In the genomic region with DNA sequence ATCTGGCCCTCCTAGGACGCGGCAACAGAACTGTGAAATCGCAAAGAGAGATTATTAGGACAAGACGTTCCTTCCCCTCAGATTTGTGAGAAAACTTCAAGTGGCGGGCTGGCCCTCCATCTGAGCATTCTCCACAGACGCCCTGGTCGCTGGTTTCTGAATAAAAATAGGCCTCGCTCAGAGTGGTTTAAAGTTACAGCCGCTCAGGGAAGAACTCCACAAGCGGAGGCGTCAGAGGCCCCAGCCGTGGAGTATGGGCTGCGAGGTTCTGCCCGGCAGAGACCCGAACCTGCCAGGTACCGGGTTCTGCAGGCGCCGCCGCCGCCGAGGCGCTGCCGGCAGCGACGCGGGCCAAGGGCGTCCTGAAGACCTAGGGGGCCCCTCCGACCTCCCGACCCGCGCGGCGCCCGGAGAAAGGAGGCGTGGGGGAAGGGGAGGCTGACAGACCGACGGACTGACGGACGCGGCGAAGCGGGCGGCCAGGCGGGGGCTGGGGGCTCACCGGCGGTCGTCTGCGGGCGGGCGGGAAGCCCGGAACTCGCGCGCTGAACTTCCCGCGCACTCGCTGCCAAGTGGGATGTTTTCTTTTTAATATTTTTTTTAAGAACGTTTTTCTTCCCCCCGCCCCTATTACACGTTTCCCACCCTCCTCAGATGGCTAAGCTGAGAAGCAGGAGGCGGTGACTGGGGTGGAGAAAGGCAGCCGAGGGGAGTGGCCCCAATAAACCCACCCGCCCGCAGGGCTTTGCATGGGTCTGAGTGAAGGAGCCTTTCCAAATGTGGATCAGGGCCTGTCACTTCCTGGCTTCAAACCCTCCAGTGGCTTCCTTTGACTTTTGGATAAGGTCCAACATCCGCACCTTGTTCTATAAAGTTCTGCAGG, we compare ENCODE assay signal across 8 cellular contexts. TPM values are rescaled to one million over a fixed set of nuclear protein-coding genes. Genes with fewer than 3 reads are reported as not detected.
DNase-seq lines count a peak whose midpoint lies in the region; ATAC-seq and TF ChIP-seq lines count a peak whose summit lies in the region.

A gene (minus strand): TSS at position 574 of the 883 bp plus-strand sequence. CDS start 770 bp downstream, outside the sequence.

- TF ChIP-seq CTCF in 22Rv1 (IDR thresholded peaks at IDR 0.05) (no peak), dorsolateral prefrontal cortex (IDR thresholded peaks at IDR 0.05 in 54 of 56, conservative IDR thresholded peaks at IDR 0.05 in 2 of 56; ENCODE audit: low read depth in 1 of 56, partially characterized antibody in 56 of 56) (no peak)

- peaks cover 0 to 30% (median 4%) of the 10 kb centered on the region in 45 donors for H3K27me3 ChIP-seq in dorsolateral prefrontal cortex

- H3K4me3 ChIP-seq in dorsolateral prefrontal cortex = peak within 1 kb of the TSS; percentile 18 to 68 (median 52)

- DNase-seq in NCI-H1105 treated with DMSO at 0.1 percent for 48 hours (lab: John Stamatoyannopoulos, UW) (peak; percentile 87), dorsolateral prefrontal cortex (no peak), mesenteric fat pad (ENCODE audit: low spot score) (peak; percentile 86)
- DNase-seq in activated T-helper 1 cell treated with anti-CD3 and anti-CD28 coated beads, Interleukin-12 subunit alpha, Interleukin-12 subunit beta, Interleukin-2, Interleukin-4 antibody, amounts not matched to agents 30 ng/mL and 10 ng/mL and 1 ng/mL, durations not matched to agents 14 hours and 24 hours and 36 hours (ENCODE audit: low spot score) = no peak

- intact Hi-C loops in dorsolateral prefrontal cortex (cut with DNase I) = no loop called here
- intact Hi-C loops in activated T-helper 1 cell treated with anti-CD3 and anti-CD28 coated beads, Interleukin-12 subunit alpha, Interleukin-12 subunit beta, Interleukin-2, Interleukin-4 antibody, amounts not matched to agents 30 ng/mL and 10 ng/mL and 1 ng/mL, durations not matched to agents 14 hours and 24 hours and 36 hours (cut with micrococcal nuclease) = no loop called here

- H3K4me3 Mint-ChIP-seq in activated T-helper 1 cell treated with anti-CD3 and anti-CD28 coated beads, Interleukin-12 subunit alpha, Interleukin-12 subunit beta, Interleukin-2, Interleukin-4 antibody, amounts not matched to agents 30 ng/mL and 10 ng/mL and 1 ng/mL, durations not matched to agents 14 hours and 24 hours and 36 hours = no peak within 1 kb of the TSS

- no peaks in the 10 kb centered on the region for H3K9me3 Mint-ChIP-seq in activated T-helper 1 cell treated with anti-CD3 and anti-CD28 coated beads, Interleukin-12 subunit alpha, Interleukin-12 subunit beta, Interleukin-2, Interleukin-4 antibody, amounts not matched to agents 30 ng/mL and 10 ng/mL and 1 ng/mL, durations not matched to agents 14 hours and 24 hours and 36 hours

- no peaks in the 10 kb centered on the region for H3K4me1 Mint-ChIP-seq in activated T-helper 1 cell treated with anti-CD3 and anti-CD28 coated beads, Interleukin-12 subunit alpha, Interleukin-12 subunit beta, Interleukin-2, Interleukin-4 antibody, amounts not matched to agents 30 ng/mL and 10 ng/mL and 1 ng/mL, durations not matched to agents 14 hours and 24 hours and 36 hours (ENCODE audit: low read depth)

- H3K27ac ChIP-seq in 22Rv1 (peak within 1 kb of the TSS; percentile 41), dorsolateral prefrontal cortex (peak within 1 kb of the TSS in 15 of 59 donors; percentile 7 to 76 (median 46))

- H3K27ac Mint-ChIP-seq in activated T-helper 1 cell treated with anti-CD3 and anti-CD28 coated beads, Interleukin-12 subunit alpha, Interleukin-12 subunit beta, Interleukin-2, Interleukin-4 antibody, amounts not matched to agents 30 ng/mL and 10 ng/mL and 1 ng/mL, durations not matched to agents 14 hours and 24 hours and 36 hours = no peak within 1 kb of the TSS

- ATAC-seq in GM19035 (IDR thresholded peaks at IDR 0.05; ENCODE audit: unreplicated experiment) (no peak), HG03520 (IDR thresholded peaks at IDR 0.05; ENCODE audit: unreplicated experiment) (no peak), HG03460 (IDR thresholded peaks at IDR 0.05; ENCODE audit: unreplicated experiment) (no peak)

- H3K27me3 Mint-ChIP-seq in activated T-helper 1 cell treated with anti-CD3 and anti-CD28 coated beads, Interleukin-12 subunit alpha, Interleukin-12 subunit beta, Interleukin-2, Interleukin-4 antibody, amounts not matched to agents 30 ng/mL and 10 ng/mL and 1 ng/mL, durations not matched to agents 14 hours and 24 hours and 36 hours (ENCODE audit: insufficient read depth) = no peaks in the 10 kb centered on the region

- H3K36me3 Mint-ChIP-seq in activated T-helper 1 cell treated with anti-CD3 and anti-CD28 coated beads, Interleukin-12 subunit alpha, Interleukin-12 subunit beta, Interleukin-2, Interleukin-4 antibody, amounts not matched to agents 30 ng/mL and 10 ng/mL and 1 ng/mL, durations not matched to agents 14 hours and 24 hours and 36 hours (ENCODE audit: low read depth) = no peaks in the 10 kb centered on the region

RNA-seq across cellular contexts. Expression of the gene that starts here (rescaled TPM):
- total RNA-seq in dorsolateral prefrontal cortex (under 1 TPM in 113 of 120 experiments, not detected in 7; 0.08 to 0.92 (median 0.32) TPM), mesenteric fat pad (1.3 TPM)
- total RNA-seq in activated T-helper 1 cell treated with anti-CD3 and anti-CD28 coated beads, Interleukin-12 subunit alpha, Interleukin-12 subunit beta, Interleukin-2, Interleukin-4 antibody, amounts not matched to agents 30 ng/mL and 10 ng/mL and 1 ng/mL, durations not matched to agents 14 hours and 24 hours and 36 hours = not detected in 2 replicates

Comparison
In these comparisons a context has a peak if more than half of its experiments do, and no peak if none do; other contexts are left out.
1. DNase-seq: peak in NCI-H1105 treated with DMSO at 0.1 percent for 48 hours (single experiment) and mesenteric fat pad (single experiment); none in dorsolateral prefrontal cortex (0 of 10) and activated T-helper 1 cell treated with anti-CD3 and anti-CD28 coated beads, Interleukin-12 subunit alpha, Interleukin-12 subunit beta, Interleukin-2, Interleukin-4 antibody, amounts not matched to agents 30 ng/mL and 10 ng/mL and 1 ng/mL, durations not matched to agents 14 hours and 24 hours and 36 hours (single experiment).